Comparison of ENCODE assay signal across 10 cellular contexts in the genomic region with DNA sequence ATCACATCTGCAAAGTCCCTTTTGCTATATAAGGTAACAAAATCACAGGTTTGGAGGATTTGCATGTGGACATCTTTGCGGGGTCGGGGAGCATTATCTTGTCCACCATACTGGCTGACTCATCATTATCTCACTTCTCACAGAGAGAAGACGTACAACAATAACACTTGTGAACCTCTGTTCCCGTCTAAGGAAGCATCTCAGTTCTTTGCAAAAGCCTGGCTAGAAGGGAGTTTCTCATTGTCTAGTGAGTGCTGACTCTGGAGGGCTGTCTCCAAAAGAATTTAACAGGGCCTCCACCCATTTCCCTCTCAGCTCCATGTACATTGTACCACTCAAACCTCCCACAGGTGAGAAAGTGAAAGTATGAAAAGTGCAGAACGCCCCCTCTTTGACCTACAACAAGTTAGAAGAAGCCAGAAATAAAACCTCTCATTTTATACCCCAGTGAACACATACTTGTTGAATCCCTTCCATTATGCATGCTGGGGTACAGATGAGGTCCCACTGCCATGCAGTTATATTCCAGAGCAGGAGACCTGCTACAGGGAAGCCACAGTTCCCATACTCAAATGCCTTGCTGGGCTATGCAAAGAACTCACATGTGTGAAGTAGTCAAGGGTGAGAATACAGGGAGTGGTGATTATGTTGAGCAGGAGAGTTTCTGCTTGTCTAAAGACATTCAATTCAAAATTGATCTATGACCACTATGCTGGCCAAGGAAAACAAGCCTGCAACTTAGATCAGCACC.
DNase-seq lines count a peak whose midpoint lies in the region; ATAC-seq and TF ChIP-seq lines count a peak whose summit lies in the region.
"Had no signal": no experiment of that assay in that cellular context is flagged by ENCODE, and none has a peak within 500 bp of the region (broad histone marks: within the 10 kb centered on the region; RNA-seq: fewer than 3 reads in every experiment).

No MANE protein-coding gene starts in this region.

- no peaks in the 10 kb centered on the region for H3K27me3 ChIP-seq in right atrium auricular region
- H3K27me3 ChIP-seq: hepatocyte had no signal

- in situ Hi-C loops in astrocyte of the spinal cord (cut with HindIII; ENCODE audit: low sequenced_read_pairs), result no loop called here

- no peak for TF ChIP-seq CTCF in GM12864 (IDR thresholded peaks at IDR 0.05; ENCODE audit: low read depth, low read length, missing control alignments)
- TF ChIP-seq CTCF in astrocyte of the spinal cord (IDR thresholded peaks at IDR 0.05; ENCODE audit: low read depth, low read length), result no peak
- TF ChIP-seq CTCF in right atrium auricular region (IDR thresholded peaks at IDR 0.05), result no peak

- no peak overlapping the region for H3K27ac ChIP-seq in right atrium auricular region
- H3K27ac ChIP-seq: hepatocyte had no signal

- H3K9me3 ChIP-seq in right atrium auricular region, result peaks cover 0 to 14% of the 10 kb centered on the region in 2 donors

- DNase-seq in GM12864 (ENCODE audit: low read depth), result peak; percentile 39
- peak; percentile 11 for DNase-seq in astrocyte of the spinal cord (ENCODE audit: low read depth, low spot score)
- no peak for DNase-seq in RPMI8226
- DNase-seq in right atrium auricular region (ENCODE audit: low spot score), result no peak
- DNase-seq in activated CD4-positive, alpha-beta T cell treated with anti-CD3 and anti-CD28 coated beads, Interleukin-2, amount 50 U/mL, for 1 hour, result no peak
- no peak for DNase-seq in inferior parietal cortex (ENCODE audit: extremely low spot score)
- DNase-seq: NCI-H1048 had no signal

- H3K4me3 ChIP-seq in GM12864 (ENCODE audit: low read depth, low read length) (peak overlapping the region; percentile 27; the same call in 1 of the 2 replicates), astrocyte of the spinal cord (ENCODE audit: low read depth, low read length) (no peak overlapping the region), right atrium auricular region (no peak overlapping the region)
- H3K4me3 ChIP-seq: hepatocyte had no signal

- peaks cover 0 to 8% of the 10 kb centered on the region in 2 donors for H3K4me1 ChIP-seq in right atrium auricular region

- H3K36me3 ChIP-seq in right atrium auricular region, result no peaks in the 10 kb centered on the region

- ATAC-seq in GM19463 (IDR thresholded peaks at IDR 0.05; ENCODE audit: unreplicated experiment), result peak; percentile 63
- peak; percentile 75 for ATAC-seq in HG03175 (IDR thresholded peaks at IDR 0.05; ENCODE audit: unreplicated experiment)

Comparison
In these comparisons a context has a peak if more than half of its experiments do, and no peak if none do; other contexts are left out.
1. DNase-seq: peak in GM12864 (single experiment) and astrocyte of the spinal cord (single experiment); none in RPMI8226 (single experiment), right atrium auricular region (single experiment), activated CD4-positive, alpha-beta T cell treated with anti-CD3 and anti-CD28 coated beads, Interleukin-2, amount 50 U/mL, for 1 hour (single experiment) and inferior parietal cortex (single experiment).